Comparison of ENCODE assay signal across 8 cellular contexts in the genomic region with DNA sequence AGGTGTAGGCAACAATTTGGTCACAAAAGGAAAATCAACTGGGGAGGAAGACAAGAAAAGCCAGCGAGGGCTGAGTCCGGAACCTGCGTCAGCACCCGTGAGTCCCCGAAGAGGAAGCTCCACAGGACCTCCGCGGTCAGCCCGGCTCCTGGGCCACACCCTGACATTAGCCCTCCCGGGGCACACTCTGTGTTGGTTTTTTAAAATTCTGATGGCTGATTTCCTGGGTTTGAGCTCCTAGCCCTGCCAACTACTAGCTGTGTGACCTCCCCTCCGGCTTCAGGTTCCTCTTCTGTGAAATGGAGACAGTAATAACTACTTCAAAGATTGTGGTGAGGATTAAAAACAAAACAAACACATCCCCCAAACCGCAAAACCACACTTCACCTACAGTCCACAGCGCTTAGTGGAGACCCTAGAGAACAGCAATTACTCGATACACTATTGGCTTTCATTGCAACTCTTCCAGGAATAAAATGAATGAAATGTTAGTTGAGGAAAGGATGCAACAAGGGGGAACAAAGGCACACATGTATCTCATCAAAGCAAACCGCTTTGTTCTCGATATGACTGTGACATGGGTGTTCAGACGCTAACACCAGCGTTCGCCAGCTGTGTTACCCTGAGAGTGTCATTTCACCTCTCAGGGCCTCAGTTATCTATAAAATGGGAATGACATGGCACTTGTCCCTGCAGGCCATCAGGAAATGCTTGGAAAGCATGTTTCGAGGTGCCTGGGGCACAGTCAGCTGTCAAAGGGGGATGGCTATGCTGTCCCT.
DNase-seq lines count a peak whose midpoint lies in the region; ATAC-seq lines count a peak whose summit lies in the region.

No MANE protein-coding gene starts in this region.

- peak overlapping the region; percentile 89 for H3K27ac Mint-ChIP-seq in T-helper 1 cell treated with Interleukin-12 subunit alpha and Interleukin-12 subunit beta and Interleukin-4 antibody, amounts not matched to agents 30 μg/mL and 1 μg/mL, for 36 hours
- peak overlapping the region; percentile 81 for H3K27ac Mint-ChIP-seq in dendritic cell treated with granulocyte-macrophage colony-stimulating factor and Interleukin-4, amounts not matched to agents 40 ng/mL and 50 ng/mL, for 4 days

- peak; percentile 46 for DNase-seq in NCI-H2107 treated with DMSO at 0.1 percent for 48 hours (lab: John Stamatoyannopoulos, UW; ENCODE audit: unreplicated experiment)
- DNase-seq in NCI-H2107 (lab: John Stamatoyannopoulos, UW): no peak
- peak; percentile 48 for DNase-seq in stimulated activated CD4-positive, alpha-beta T cell treated with anti-CD3 and anti-CD28 coated beads, Interleukin-4, amount 100 ng/mL, for 1 hour
- DNase-seq in NCI-H1417 treated with DMSO at 0.1 percent for 48 hours (lab: John Stamatoyannopoulos, UW): no peak
- no peak for DNase-seq in retina

- peak; percentile 48 for ATAC-seq in HG03097 (IDR thresholded peaks at IDR 0.05; ENCODE audit: low FRiP score, unreplicated experiment)

- H3K36me3 Mint-ChIP-seq in T-helper 1 cell treated with Interleukin-12 subunit alpha and Interleukin-12 subunit beta and Interleukin-4 antibody, amounts not matched to agents 30 μg/mL and 1 μg/mL, for 36 hours (ENCODE audit: low read depth): peaks cover 4% of the 10 kb centered on the region
- H3K36me3 Mint-ChIP-seq in dendritic cell treated with granulocyte-macrophage colony-stimulating factor and Interleukin-4, amounts not matched to agents 40 ng/mL and 50 ng/mL, for 4 days (ENCODE audit: low read depth): no peaks in the 10 kb centered on the region

- peak overlapping the region; percentile 81 for H3K4me3 Mint-ChIP-seq in T-helper 1 cell treated with Interleukin-12 subunit alpha and Interleukin-12 subunit beta and Interleukin-4 antibody, amounts not matched to agents 30 μg/mL and 1 μg/mL, for 36 hours
- H3K4me3 Mint-ChIP-seq in dendritic cell treated with granulocyte-macrophage colony-stimulating factor and Interleukin-4, amounts not matched to agents 40 ng/mL and 50 ng/mL, for 4 days: peak overlapping the region; percentile 32

- peaks cover 5% of the 10 kb centered on the region for H3K9me3 Mint-ChIP-seq in T-helper 1 cell treated with Interleukin-12 subunit alpha and Interleukin-12 subunit beta and Interleukin-4 antibody, amounts not matched to agents 30 μg/mL and 1 μg/mL, for 36 hours
- peaks cover 4% of the 10 kb centered on the region for H3K9me3 Mint-ChIP-seq in dendritic cell treated with granulocyte-macrophage colony-stimulating factor and Interleukin-4, amounts not matched to agents 40 ng/mL and 50 ng/mL, for 4 days

- H3K4me1 Mint-ChIP-seq in T-helper 1 cell treated with Interleukin-12 subunit alpha and Interleukin-12 subunit beta and Interleukin-4 antibody, amounts not matched to agents 30 μg/mL and 1 μg/mL, for 36 hours (ENCODE audit: low read depth): peaks cover 45% of the 10 kb centered on the region
- H3K4me1 Mint-ChIP-seq in dendritic cell treated with granulocyte-macrophage colony-stimulating factor and Interleukin-4, amounts not matched to agents 40 ng/mL and 50 ng/mL, for 4 days (ENCODE audit: low read depth): peaks cover 47% of the 10 kb centered on the region

- intact Hi-C loops in dendritic cell treated with granulocyte-macrophage colony-stimulating factor and Interleukin-4, amounts not matched to agents 40 ng/mL and 50 ng/mL, for 4 days (cut with micrococcal nuclease): no loop called here

- peaks cover 37% of the 10 kb centered on the region for H3K27me3 Mint-ChIP-seq in T-helper 1 cell treated with Interleukin-12 subunit alpha and Interleukin-12 subunit beta and Interleukin-4 antibody, amounts not matched to agents 30 μg/mL and 1 μg/mL, for 36 hours (ENCODE audit: low read depth)
- peaks cover 16% of the 10 kb centered on the region for H3K27me3 Mint-ChIP-seq in dendritic cell treated with granulocyte-macrophage colony-stimulating factor and Interleukin-4, amounts not matched to agents 40 ng/mL and 50 ng/mL, for 4 days

Comparison
In these comparisons a context has a peak if more than half of its experiments do, and no peak if none do; other contexts are left out.
1. DNase-seq: peak in NCI-H2107 treated with DMSO at 0.1 percent for 48 hours (single experiment) and stimulated activated CD4-positive, alpha-beta T cell treated with anti-CD3 and anti-CD28 coated beads, Interleukin-4, amount 100 ng/mL, for 1 hour (single experiment); none in NCI-H2107 (single experiment), NCI-H1417 treated with DMSO at 0.1 percent for 48 hours (single experiment) and retina (single experiment).